ENCODE assay signal across 1 cellular context in genomic region chrX:129777218-129777768, GRCh38.
TF ChIP-seq lines count a peak whose summit lies in the region.

No MANE protein-coding gene starts in this region.

TF ChIP-seq in GM12878, 131 proteins besides CTCF, POLR2A, EP300 and RAD21 (continued from another document and continues in another):
- TF ChIP-seq ZSCAN29 (IDR thresholded peaks at IDR 0.05) (no peak), ESRRA (IDR thresholded peaks at IDR 0.05; ENCODE audit: low read length) (no peak), ASH2L (IDR thresholded peaks at IDR 0.05; ENCODE audit: borderline replicate concordance, low read depth) (0 out of 2 replicates have a peak, but pooled peaks have one; percentile 22), ZNF217 (IDR thresholded peaks at IDR 0.05) (no peak), ZZZ3 (IDR thresholded peaks at IDR 0.05; ENCODE audit: control insufficient read depth, insufficient read length, low read depth) (no peak), SUZ12 (IDR thresholded peaks at IDR 0.05; ENCODE audit: unreplicated experiment) (no peak), SMAD5 (IDR thresholded peaks at IDR 0.05; ENCODE audit: low read depth) (peak; percentile 64; the same call in 1 of the 2 replicates), BHLHE40 (IDR thresholded peaks at IDR 0.05; ENCODE audit: borderline replicate concordance in 1 of 2, low read depth in 2 of 2, low read length in 1 of 2) (peak in 1 of 2 experiments; percentile 53; a peak in 1 of 4 replicates), NFIC (IDR thresholded peaks at IDR 0.05; ENCODE audit: low read depth, low read length) (no peak), PAX5 (IDR thresholded peaks at IDR 0.05; ENCODE audit: borderline replicate concordance, low read depth, low read length) (peak; percentile 48; the same call in 1 of the 2 replicates), YBX1 (IDR thresholded peaks at IDR 0.05) (no peak), ZBTB11 (CRISPR knock-in tag; IDR thresholded peaks at IDR 0.05) (no peak), HSF1 (IDR thresholded peaks at IDR 0.05; ENCODE audit: low read depth, low read length) (no peak), CREB1 (IDR thresholded peaks at IDR 0.05; ENCODE audit: low read depth) (no peak), FOXM1 (IDR thresholded peaks at IDR 0.05; ENCODE audit: low read depth, low read length) (no peak), PML (IDR thresholded peaks at IDR 0.05; ENCODE audit: low read length) (no peak), NRF1 (conservative IDR thresholded peaks at IDR 0.05; ENCODE audit: low read depth, low read length) (peak; percentile 55), CBX5 (IDR thresholded peaks at IDR 0.05; ENCODE audit: low read depth) (no peak), WRNIP1 (IDR thresholded peaks at IDR 0.05; ENCODE audit: borderline replicate concordance, low read depth, low read length) (no peak), MLLT1 (IDR thresholded peaks at IDR 0.05) (peak; percentile 70), IRF5 (IDR thresholded peaks at IDR 0.05; ENCODE audit: borderline replicate concordance) (no peak), KLF5 (IDR thresholded peaks at IDR 0.05; ENCODE audit: partially characterized antibody) (no peak), CHD2 (IDR thresholded peaks at IDR 0.05; ENCODE audit: borderline replicate concordance, low read depth, low read length) (no peak), TCF12 (IDR thresholded peaks at IDR 0.05; ENCODE audit: low read depth, low read length) (0 out of 2 replicates have a peak, but pooled peaks have one; percentile 42), MXI1 (IDR thresholded peaks at IDR 0.05; ENCODE audit: low read depth, low read length) (no peak), RCOR1 (conservative IDR thresholded peaks at IDR 0.05; ENCODE audit: low read depth, low read length) (no peak), NR2C2 (IDR thresholded peaks at IDR 0.05; ENCODE audit: borderline replicate concordance, control insufficient read depth, insufficient read length, low read depth) (no peak), SP1 (IDR thresholded peaks at IDR 0.05; ENCODE audit: low read depth, low read length) (no peak), NR2F1 (conservative IDR thresholded peaks at IDR 0.05) (no peak), NFXL1 (IDR thresholded peaks at IDR 0.05; ENCODE audit: borderline replicate concordance) (no peak), ZNF24 (IDR thresholded peaks at IDR 0.05) (no peak), FOS (IDR thresholded peaks at IDR 0.05; ENCODE audit: borderline replicate concordance, extremely low read depth, insufficient read length) (no peak), BMI1 (IDR thresholded peaks at IDR 0.05; ENCODE audit: borderline replicate concordance) (no peak), MTA2 (IDR thresholded peaks at IDR 0.05; ENCODE audit: low read depth) (no peak), EGR1 (IDR thresholded peaks at IDR 0.05; ENCODE audit: borderline replicate concordance in 1 of 2, low read depth in 2 of 2, low read length in 2 of 2) (no peak), ZNF274 (IDR thresholded peaks at IDR 0.05; ENCODE audit: insufficient read depth, insufficient read length) (no peak), MYB (IDR thresholded peaks at IDR 0.05; ENCODE audit: borderline replicate concordance, low read depth, low read length) (no peak), SKIL (IDR thresholded peaks at IDR 0.05; ENCODE audit: low read depth, poor library complexity, severe bottlenecking) (no peak), FOXK2 (IDR thresholded peaks at IDR 0.05) (no peak)
- TF ChIP-seq, protein P1, sequence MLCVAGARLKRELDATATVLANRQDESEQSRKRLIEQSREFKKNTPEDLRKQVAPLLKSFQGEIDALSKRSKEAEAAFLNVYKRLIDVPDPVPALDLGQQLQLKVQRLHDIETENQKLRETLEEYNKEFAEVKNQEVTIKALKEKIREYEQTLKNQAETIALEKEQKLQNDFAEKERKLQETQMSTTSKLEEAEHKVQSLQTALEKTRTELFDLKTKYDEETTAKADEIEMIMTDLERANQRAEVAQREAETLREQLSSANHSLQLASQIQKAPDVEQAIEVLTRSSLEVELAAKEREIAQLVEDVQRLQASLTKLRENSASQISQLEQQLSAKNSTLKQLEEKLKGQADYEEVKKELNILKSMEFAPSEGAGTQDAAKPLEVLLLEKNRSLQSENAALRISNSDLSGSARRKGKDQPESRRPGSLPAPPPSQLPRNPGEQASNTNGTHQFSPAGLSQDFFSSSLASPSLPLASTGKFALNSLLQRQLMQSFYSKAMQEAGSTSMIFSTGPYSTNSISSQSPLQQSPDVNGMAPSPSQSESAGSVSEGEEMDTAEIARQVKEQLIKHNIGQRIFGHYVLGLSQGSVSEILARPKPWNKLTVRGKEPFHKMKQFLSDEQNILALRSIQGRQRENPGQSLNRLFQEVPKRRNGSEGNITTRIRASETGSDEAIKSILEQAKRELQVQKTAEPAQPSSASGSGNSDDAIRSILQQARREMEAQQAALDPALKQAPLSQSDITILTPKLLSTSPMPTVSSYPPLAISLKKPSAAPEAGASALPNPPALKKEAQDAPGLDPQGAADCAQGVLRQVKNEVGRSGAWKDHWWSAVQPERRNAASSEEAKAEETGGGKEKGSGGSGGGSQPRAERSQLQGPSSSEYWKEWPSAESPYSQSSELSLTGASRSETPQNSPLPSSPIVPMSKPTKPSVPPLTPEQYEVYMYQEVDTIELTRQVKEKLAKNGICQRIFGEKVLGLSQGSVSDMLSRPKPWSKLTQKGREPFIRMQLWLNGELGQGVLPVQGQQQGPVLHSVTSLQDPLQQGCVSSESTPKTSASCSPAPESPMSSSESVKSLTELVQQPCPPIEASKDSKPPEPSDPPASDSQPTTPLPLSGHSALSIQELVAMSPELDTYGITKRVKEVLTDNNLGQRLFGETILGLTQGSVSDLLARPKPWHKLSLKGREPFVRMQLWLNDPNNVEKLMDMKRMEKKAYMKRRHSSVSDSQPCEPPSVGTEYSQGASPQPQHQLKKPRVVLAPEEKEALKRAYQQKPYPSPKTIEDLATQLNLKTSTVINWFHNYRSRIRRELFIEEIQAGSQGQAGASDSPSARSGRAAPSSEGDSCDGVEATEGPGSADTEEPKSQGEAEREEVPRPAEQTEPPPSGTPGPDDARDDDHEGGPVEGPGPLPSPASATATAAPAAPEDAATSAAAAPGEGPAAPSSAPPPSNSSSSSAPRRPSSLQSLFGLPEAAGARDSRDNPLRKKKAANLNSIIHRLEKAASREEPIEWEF (IDR thresholded peaks at IDR 0.05; ENCODE audit: insufficient replicate concordance, low read depth, low read length): no peak
- TF ChIP-seq, protein P2, sequence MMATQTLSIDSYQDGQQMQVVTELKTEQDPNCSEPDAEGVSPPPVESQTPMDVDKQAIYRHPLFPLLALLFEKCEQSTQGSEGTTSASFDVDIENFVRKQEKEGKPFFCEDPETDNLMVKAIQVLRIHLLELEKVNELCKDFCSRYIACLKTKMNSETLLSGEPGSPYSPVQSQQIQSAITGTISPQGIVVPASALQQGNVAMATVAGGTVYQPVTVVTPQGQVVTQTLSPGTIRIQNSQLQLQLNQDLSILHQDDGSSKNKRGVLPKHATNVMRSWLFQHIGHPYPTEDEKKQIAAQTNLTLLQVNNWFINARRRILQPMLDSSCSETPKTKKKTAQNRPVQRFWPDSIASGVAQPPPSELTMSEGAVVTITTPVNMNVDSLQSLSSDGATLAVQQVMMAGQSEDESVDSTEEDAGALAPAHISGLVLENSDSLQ (IDR thresholded peaks at IDR 0.05): no peak
- TF ChIP-seq, protein P3, sequence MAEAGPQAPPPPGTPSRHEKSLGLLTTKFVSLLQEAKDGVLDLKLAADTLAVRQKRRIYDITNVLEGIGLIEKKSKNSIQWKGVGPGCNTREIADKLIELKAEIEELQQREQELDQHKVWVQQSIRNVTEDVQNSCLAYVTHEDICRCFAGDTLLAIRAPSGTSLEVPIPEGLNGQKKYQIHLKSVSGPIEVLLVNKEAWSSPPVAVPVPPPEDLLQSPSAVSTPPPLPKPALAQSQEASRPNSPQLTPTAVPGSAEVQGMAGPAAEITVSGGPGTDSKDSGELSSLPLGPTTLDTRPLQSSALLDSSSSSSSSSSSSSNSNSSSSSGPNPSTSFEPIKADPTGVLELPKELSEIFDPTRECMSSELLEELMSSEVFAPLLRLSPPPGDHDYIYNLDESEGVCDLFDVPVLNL (IDR thresholded peaks at IDR 0.05; ENCODE audit: low read depth, low read length): no peak
